Comparison of ENCODE assay signal across 17 cellular contexts in the genomic region with DNA sequence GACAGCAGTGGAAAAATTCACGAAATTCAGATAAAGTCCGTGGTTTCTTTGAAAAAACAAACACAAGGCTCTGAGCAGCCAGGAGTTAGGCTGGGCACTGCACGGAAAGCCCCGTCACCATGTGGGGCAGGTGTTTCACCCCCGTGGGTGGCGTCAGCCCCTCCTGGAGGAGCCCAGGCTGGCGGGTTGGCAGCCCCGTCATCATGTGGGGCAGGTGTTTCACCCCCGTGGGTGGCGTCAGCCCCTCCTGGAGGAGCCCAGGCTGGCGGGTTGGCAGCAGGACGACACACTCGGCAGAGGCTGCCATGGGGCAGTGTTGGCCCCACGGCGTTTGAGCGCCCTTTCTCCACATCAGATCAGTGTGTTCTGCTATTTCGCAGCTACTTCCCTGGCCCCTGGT. TPM values are rescaled to one million over a fixed set of nuclear protein-coding genes. Genes with fewer than 3 reads are reported as not detected.
DNase-seq lines count a peak whose midpoint lies in the region; ATAC-seq and TF ChIP-seq lines count a peak whose summit lies in the region.
"Had no signal": no experiment of that assay in that cellular context is flagged by ENCODE, and none has a peak within 500 bp of the region (broad histone marks: within the 10 kb centered on the region; RNA-seq: fewer than 3 reads in every experiment).

No MANE protein-coding gene starts in this region.

- H3K36me3 ChIP-seq in OCI-LY1 (ENCODE audit: insufficient read depth, low read length) (peaks cover 97% of the 10 kb centered on the region), ascending aorta (peaks cover 30 to 42% of the 10 kb centered on the region in 2 donors)

- H3K4me2 ChIP-seq in OCI-LY1 (ENCODE audit: low read length), result no peak overlapping the region
- H3K4me2 ChIP-seq: KMS-11 had no signal

- H3K9me3 Mint-ChIP-seq in glutamatergic neuron (ENCODE audit: unreplicated experiment), result peaks cover 7% of the 10 kb centered on the region
- H3K9me3 Mint-ChIP-seq in activated T-helper 1 cell treated with anti-CD3 and anti-CD28 coated beads, Interleukin-12 subunit alpha, Interleukin-12 subunit beta, Interleukin-2, Interleukin-4 antibody, amounts not matched to agents 30 ng/mL and 10 ng/mL and 1 ng/mL, durations not matched to agents 14 hours and 24 hours and 36 hours, result no peaks in the 10 kb centered on the region
- H3K9me3 Mint-ChIP-seq: CD4-positive, alpha-beta memory T cell had no signal

- H3K4me3 Mint-ChIP-seq in glutamatergic neuron (ENCODE audit: unreplicated experiment), result no peak overlapping the region
- no peak overlapping the region for H3K4me3 Mint-ChIP-seq in activated T-helper 1 cell treated with anti-CD3 and anti-CD28 coated beads, Interleukin-12 subunit alpha, Interleukin-12 subunit beta, Interleukin-2, Interleukin-4 antibody, amounts not matched to agents 30 ng/mL and 10 ng/mL and 1 ng/mL, durations not matched to agents 14 hours and 24 hours and 36 hours
- H3K4me3 Mint-ChIP-seq: CD4-positive, alpha-beta memory T cell had no signal

- peaks cover 19% of the 10 kb centered on the region for H3K36me3 Mint-ChIP-seq in glutamatergic neuron (ENCODE audit: unreplicated experiment)
- peaks cover 26% of the 10 kb centered on the region for H3K36me3 Mint-ChIP-seq in activated T-helper 1 cell treated with anti-CD3 and anti-CD28 coated beads, Interleukin-12 subunit alpha, Interleukin-12 subunit beta, Interleukin-2, Interleukin-4 antibody, amounts not matched to agents 30 ng/mL and 10 ng/mL and 1 ng/mL, durations not matched to agents 14 hours and 24 hours and 36 hours (ENCODE audit: low read depth)

- H3K27ac Mint-ChIP-seq in glutamatergic neuron (ENCODE audit: unreplicated experiment), result peak overlapping the region; percentile 66
- no peak overlapping the region for H3K27ac Mint-ChIP-seq in activated T-helper 1 cell treated with anti-CD3 and anti-CD28 coated beads, Interleukin-12 subunit alpha, Interleukin-12 subunit beta, Interleukin-2, Interleukin-4 antibody, amounts not matched to agents 30 ng/mL and 10 ng/mL and 1 ng/mL, durations not matched to agents 14 hours and 24 hours and 36 hours

- DNase-seq in Right ventricle myocardium superior, result peak; percentile 19
- no peak for DNase-seq in Right ventricle myocardium inferior (ENCODE audit: missing footprints)
- DNase-seq in glutamatergic neuron, result no peak
- DNase-seq in sciatic nerve (ENCODE audit: low spot score), result peak; percentile 32
- DNase-seq in activated T-helper 1 cell treated with anti-CD3 and anti-CD28 coated beads, Interleukin-12 subunit alpha, Interleukin-12 subunit beta, Interleukin-2, Interleukin-4 antibody, amounts not matched to agents 30 ng/mL and 10 ng/mL and 1 ng/mL, durations not matched to agents 14 hours and 24 hours and 36 hours (ENCODE audit: low spot score), result no peak
- no peak for DNase-seq in ascending aorta (ENCODE audit: low spot score in 2 of 2)
- DNase-seq: CD4-positive, alpha-beta memory T cell; EL; MV-4-11; NCI-H1417 treated with DMSO at 0.1 percent for 48 hours; NCI-H187 treated with DMSO at 0.1 percent for 48 hours; NCI-H2227 treated with DMSO at 0.1 percent for 48 hours; NCI-H510A treated with DMSO at 0.1 percent for 48 hours; NCI-H774 had no signal

- H3K9ac ChIP-seq in OCI-LY1 (ENCODE audit: low read length), result no peak overlapping the region
- H3K9ac ChIP-seq: KMS-11 had no signal

- no peaks in the 10 kb centered on the region; the same call in 1 of the 2 replicates for H4K20me1 ChIP-seq in OCI-LY1 (ENCODE audit: insufficient read depth, low read length)

- H3F3A ChIP-seq in OCI-LY1 (ENCODE audit: insufficient read depth, low read length), result no peaks in the 10 kb centered on the region; the same call in 1 of the 2 replicates

- H3K27ac ChIP-seq in OCI-LY1 (ENCODE audit: low read depth, low read length, poor library complexity, severe bottlenecking) (peak overlapping the region; percentile 50), ascending aorta (no peak overlapping the region)
- H3K27ac ChIP-seq: KMS-11 had no signal

- peaks cover 26% of the 10 kb centered on the region for H3K79me2 ChIP-seq in OCI-LY1 (ENCODE audit: insufficient read depth, low read length)

- intact Hi-C loops in Right ventricle myocardium superior (cut with DNase I) (no loop called here), Right ventricle myocardium inferior (cut with DNase I) (no loop called here), sciatic nerve (cut with DNase I) (no loop called here), ascending aorta (cut with DNase I) (no loop called here)
- intact Hi-C loops in activated T-helper 1 cell treated with anti-CD3 and anti-CD28 coated beads, Interleukin-12 subunit alpha, Interleukin-12 subunit beta, Interleukin-2, Interleukin-4 antibody, amounts not matched to agents 30 ng/mL and 10 ng/mL and 1 ng/mL, durations not matched to agents 14 hours and 24 hours and 36 hours (cut with micrococcal nuclease), result no loop called here

- H3K9me2 ChIP-seq in OCI-LY1 (ENCODE audit: low read depth, low read length), result no peaks in the 10 kb centered on the region

- H3K27me3 ChIP-seq in OCI-LY1 (ENCODE audit: insufficient read depth, low read length) (no peaks in the 10 kb centered on the region), ascending aorta (no peaks in the 10 kb centered on the region)

- TF ChIP-seq CTCF in OCI-LY1 (IDR thresholded peaks at IDR 0.05; ENCODE audit: low read length), result no peak
- no peak for TF ChIP-seq CTCF in glutamatergic neuron (IDR thresholded peaks at IDR 0.05; ENCODE audit: partially characterized antibody, unreplicated experiment)
- no peak for TF ChIP-seq CTCF in ascending aorta (IDR thresholded peaks at IDR 0.05)

- H3K4me1 ChIP-seq in OCI-LY1 (ENCODE audit: insufficient read depth, low read length, severe bottlenecking) (no peaks in the 10 kb centered on the region), ascending aorta (no peaks in the 10 kb centered on the region)

- H3K4me1 Mint-ChIP-seq in glutamatergic neuron (ENCODE audit: low read depth, unreplicated experiment), result peaks cover 16% of the 10 kb centered on the region
- peaks cover 9% of the 10 kb centered on the region for H3K4me1 Mint-ChIP-seq in activated T-helper 1 cell treated with anti-CD3 and anti-CD28 coated beads, Interleukin-12 subunit alpha, Interleukin-12 subunit beta, Interleukin-2, Interleukin-4 antibody, amounts not matched to agents 30 ng/mL and 10 ng/mL and 1 ng/mL, durations not matched to agents 14 hours and 24 hours and 36 hours (ENCODE audit: low read depth)

- H3K9me3 ChIP-seq in OCI-LY1 (ENCODE audit: low read length) (peaks cover 7% of the 10 kb centered on the region), ascending aorta (no peaks in the 10 kb centered on the region)

- H2AFZ ChIP-seq in OCI-LY1 (ENCODE audit: low read length), result no peak overlapping the region

- ATAC-seq in Right ventricle myocardium superior (ENCODE audit: poor library complexity) (no peak), Right ventricle myocardium inferior (no peak), sciatic nerve (no peak)

- H3K4me3 ChIP-seq in OCI-LY1 (ENCODE audit: low read depth, low read length, poor library complexity, severe bottlenecking) (no peak overlapping the region), ascending aorta (no peak overlapping the region)

- H3K27me3 Mint-ChIP-seq in glutamatergic neuron (ENCODE audit: unreplicated experiment), result peaks cover 2% of the 10 kb centered on the region
- H3K27me3 Mint-ChIP-seq in activated T-helper 1 cell treated with anti-CD3 and anti-CD28 coated beads, Interleukin-12 subunit alpha, Interleukin-12 subunit beta, Interleukin-2, Interleukin-4 antibody, amounts not matched to agents 30 ng/mL and 10 ng/mL and 1 ng/mL, durations not matched to agents 14 hours and 24 hours and 36 hours (ENCODE audit: insufficient read depth), result no peaks in the 10 kb centered on the region
- H3K27me3 Mint-ChIP-seq: CD4-positive, alpha-beta memory T cell had no signal

RNA-seq across cellular contexts. Expression of a gene that starts 38.1 kb away (rescaled TPM):
- total RNA-seq in Right ventricle myocardium superior, result 15.5 TPM
- total RNA-seq in Right ventricle myocardium inferior, result 17.0 TPM
- total RNA-seq in glutamatergic neuron (ENCODE audit: unreplicated experiment), result 29.3 TPM
- 41.1 TPM for total RNA-seq in sciatic nerve
- 37.0 and 39.0 TPM in 2 replicates for total RNA-seq in activated T-helper 1 cell treated with anti-CD3 and anti-CD28 coated beads, Interleukin-12 subunit alpha, Interleukin-12 subunit beta, Interleukin-2, Interleukin-4 antibody, amounts not matched to agents 30 ng/mL and 10 ng/mL and 1 ng/mL, durations not matched to agents 14 hours and 24 hours and 36 hours
- 5.2 TPM for total RNA-seq in ascending aorta

RNA-seq across cellular contexts. Expression of a gene that starts 39.8 kb away (rescaled TPM):
- total RNA-seq in Right ventricle myocardium superior (not detected), Right ventricle myocardium inferior (not detected), glutamatergic neuron (ENCODE audit: unreplicated experiment) (12.6 TPM), sciatic nerve (1.2 TPM), ascending aorta (not detected)
- total RNA-seq in activated T-helper 1 cell treated with anti-CD3 and anti-CD28 coated beads, Interleukin-12 subunit alpha, Interleukin-12 subunit beta, Interleukin-2, Interleukin-4 antibody, amounts not matched to agents 30 ng/mL and 10 ng/mL and 1 ng/mL, durations not matched to agents 14 hours and 24 hours and 36 hours, result not detected in 2 replicates
- total RNA-seq: CD4-positive, alpha-beta memory T cell; HT-29 had no signal

Comparison
In these comparisons a context has a peak if more than half of its experiments do, and no peak if none do; other contexts are left out.
1. DNase-seq: peak in Right ventricle myocardium superior (single experiment) and sciatic nerve (single experiment); none in Right ventricle myocardium inferior (single experiment), glutamatergic neuron (single experiment), activated T-helper 1 cell treated with anti-CD3 and anti-CD28 coated beads, Interleukin-12 subunit alpha, Interleukin-12 subunit beta, Interleukin-2, Interleukin-4 antibody, amounts not matched to agents 30 ng/mL and 10 ng/mL and 1 ng/mL, durations not matched to agents 14 hours and 24 hours and 36 hours (single experiment) and ascending aorta (0 of 2).